In genomic region chr6:170062904-170063220, GRCh38 we compare ENCODE assay signal across 21 cellular contexts.
"Had no signal": no experiment of that assay in that cellular context is flagged by ENCODE, and none has a peak within 500 bp of the region (broad histone marks: within the 10 kb centered on the region; RNA-seq: fewer than 3 reads in every experiment).

No MANE protein-coding gene starts in this region.

- DNase-seq: activated CD4-positive, alpha-beta T cell treated with anti-CD3 and anti-CD28 coated beads for 1 hour; activated naive CD4-positive, alpha-beta T cell treated with anti-CD3 and anti-CD28 coated beads for 36 hours; activated naive CD8-positive, alpha-beta T cell treated with anti-CD3 and anti-CD28 coated beads, Interleukin-2, amount 50 U/mL, for 24 hours; activated T-cell treated with anti-CD3 and anti-CD28 coated beads, Interleukin-2, amount 50 U/mL, for 1 hour; effector CD4-positive, alpha-beta T cell; mammary epithelial cell; midbrain; right cardiac atrium; small intestine; stimulated activated CD4-positive, alpha-beta T cell treated with anti-CD3 and anti-CD28 coated beads, Interleukin-15, amount 100 ng/mL, for 24 hours; stimulated activated naive B cell treated with anti-CD40 and anti-IgM and Interleukin-4, amounts not matched to agents 10 μg/mL and 1 μg/mL and 100 μg/mL, for 72 hours; SW 1271; T-helper 17 cell had no signal

- FAIRE-seq: endometrium, keratinocyte, pancreas, small intestine had no signal

- H3K27ac ChIP-seq: heart right ventricle, left lung, pancreas, psoas muscle, SK-N-MC had no signal

- H3K4me1 ChIP-seq: heart right ventricle, left lung, pancreas, psoas muscle had no signal

- H3K9me3 ChIP-seq: heart right ventricle, left lung, pancreas, psoas muscle had no signal

- H3K36me3 ChIP-seq: heart right ventricle, left lung, pancreas had no signal

- H3K27me3 ChIP-seq: pancreas had no signal

- ATAC-seq: left lung; natural killer cell; pancreas; psoas muscle; stimulated activated naive B cell treated with anti-CD40 and anti-IgM and Interleukin-4, amounts not matched to agents 10 μg/mL and 1 μg/mL and 100 μg/mL, for 72 hours; T-helper 17 cell had no signal

- H3K4me3 ChIP-seq: heart right ventricle, left lung, pancreas, psoas muscle, SK-N-MC had no signal
